Comparison of ENCODE assay signal across 8 cellular contexts in genomic region chr5:114361724-114362196, GRCh38. TPM values are rescaled to one million over a fixed set of nuclear protein-coding genes. Genes with fewer than 3 reads are reported as not detected.
DNase-seq lines count a peak whose midpoint lies in the region; ATAC-seq, FAIRE-seq and TF ChIP-seq lines count a peak whose summit lies in the region.

Gene KCNN2, plus strand, starts transcription at chr5:114362070. Its CDS starts 70 bp downstream, at chr5:114362140.

- no peak for DNase-seq in activated naive CD4-positive, alpha-beta T cell treated with anti-CD3 and anti-CD28 coated beads, Interleukin-2, amount 10 ng/mL, durations not matched to agents 7 days and 5 days
- DNase-seq in activated naive CD4-positive, alpha-beta T cell (lab: John Stamatoyannopoulos, UW) = no peak
- peak; percentile 93 for DNase-seq in NCI-H69 (lab: John Stamatoyannopoulos, UW)
- peak; percentile 39 for DNase-seq in bronchial epithelial cell (ENCODE audit: low read depth)
- DNase-seq in inferior parietal cortex (ENCODE audit: extremely low spot score) = peak; percentile 83
- peak; percentile 3 for DNase-seq in small intestine
- DNase-seq in activated effector memory CD4-positive, alpha-beta T cell treated with anti-CD3 and anti-CD28 coated beads, Interleukin-2, amount 50 U/mL, for 16 hours = no peak

- peaks cover 46% of the 10 kb centered on the region for H3K27me3 Mint-ChIP-seq in activated naive CD4-positive, alpha-beta T cell treated with anti-CD3 and anti-CD28 coated beads, Interleukin-2, amount 10 ng/mL, durations not matched to agents 7 days and 5 days

- no peak for FAIRE-seq in bronchial epithelial cell (lab: Jason Lieb, UNC)
- FAIRE-seq in small intestine (lab: Jason Lieb, UNC) = no peak

- no peak within 1 kb of the TSS for H3K27ac Mint-ChIP-seq in activated naive CD4-positive, alpha-beta T cell treated with anti-CD3 and anti-CD28 coated beads, Interleukin-2, amount 10 ng/mL, durations not matched to agents 7 days and 5 days

- peaks cover 4% of the 10 kb centered on the region for H3K4me1 Mint-ChIP-seq in activated naive CD4-positive, alpha-beta T cell treated with anti-CD3 and anti-CD28 coated beads, Interleukin-2, amount 10 ng/mL, durations not matched to agents 7 days and 5 days

- TF ChIP-seq CTCF in bronchial epithelial cell (IDR thresholded peaks at IDR 0.05; ENCODE audit: insufficient read depth, low read length, severe bottlenecking) = no peak

- H3K4me3 Mint-ChIP-seq in activated naive CD4-positive, alpha-beta T cell treated with anti-CD3 and anti-CD28 coated beads, Interleukin-2, amount 10 ng/mL, durations not matched to agents 7 days and 5 days = peak within 1 kb of the TSS; percentile 38

- peak; percentile 62 for ATAC-seq in HG03108 (IDR thresholded peaks at IDR 0.05; ENCODE audit: unreplicated experiment)

- peak within 1 kb of the TSS in 1 of 2 donors; percentile 10 for H3K27ac ChIP-seq in small intestine (ENCODE audit: low read depth in 1 of 2, low read length in 1 of 2)

- peaks cover 24% of the 10 kb centered on the region for H3K27me3 ChIP-seq in bronchial epithelial cell (ENCODE audit: control insufficient read depth, insufficient read depth, low read length)
- peaks cover 24 to 26% of the 10 kb centered on the region in 2 donors for H3K27me3 ChIP-seq in small intestine (ENCODE audit: control insufficient read depth in 2 of 2, insufficient read depth in 2 of 2, low read length in 2 of 2)

- H3K4me3 ChIP-seq in bronchial epithelial cell (ENCODE audit: low read depth, low read length) = peak within 1 kb of the TSS; percentile 21
- peak within 1 kb of the TSS; percentile 14 to 22 for H3K4me3 ChIP-seq in small intestine (ENCODE audit: low read depth in 1 of 2, low read length in 2 of 2)

- H3K36me3 Mint-ChIP-seq in activated naive CD4-positive, alpha-beta T cell treated with anti-CD3 and anti-CD28 coated beads, Interleukin-2, amount 10 ng/mL, durations not matched to agents 7 days and 5 days = no peaks in the 10 kb centered on the region

- H3K9me3 ChIP-seq in small intestine (ENCODE audit: control insufficient read depth, low read depth) = no peaks in the 10 kb centered on the region

- H3K4me1 ChIP-seq in small intestine (ENCODE audit: control insufficient read depth in 2 of 2, insufficient read depth in 1 of 2, low read depth in 1 of 2, low read length in 1 of 2) = no peaks in the 10 kb centered on the region

- no peaks in the 10 kb centered on the region for H3K36me3 ChIP-seq in bronchial epithelial cell (ENCODE audit: control insufficient read depth, insufficient read depth, low read length)
- H3K36me3 ChIP-seq in small intestine (ENCODE audit: control insufficient read depth in 2 of 2, insufficient read depth in 2 of 2, low read length in 2 of 2) = no peaks in the 10 kb centered on the region

- CTCF ChIA-PET in activated naive CD4-positive, alpha-beta T cell treated with anti-CD3 and anti-CD28 coated beads, Interleukin-2, amount 10 ng/mL, durations not matched to agents 7 days and 5 days (lab: Charles Lee) = no interaction called here

- 1 to 7% (median 4%) methylated on average over 29 to 33 of the region's 33 CpGs for WGBS in small intestine, 3 donors

- no peaks in the 10 kb centered on the region for H3K9me3 Mint-ChIP-seq in activated naive CD4-positive, alpha-beta T cell treated with anti-CD3 and anti-CD28 coated beads, Interleukin-2, amount 10 ng/mL, durations not matched to agents 7 days and 5 days

RNA-seq across cellular contexts. Expression of gene KCNN2, which starts in this region (rescaled TPM):
- not detected in 2 replicates for total RNA-seq in bronchial epithelial cell
- under 1 TPM in 1 of 3 donors, not detected in 2; 0.18 TPM for polyA plus RNA-seq in small intestine

Comparison
In these comparisons a context has a peak if more than half of its experiments do, and no peak if none do; other contexts are left out.
1. Peak in DNase-seq and H3K4me3 ChIP-seq in bronchial epithelial cell; RNA of the gene not detected or under 1 TPM.
2. Peak in DNase-seq and H3K4me3 ChIP-seq in small intestine; RNA of the gene not detected or under 1 TPM.
3. DNase-seq: peak in NCI-H69 (single experiment) and inferior parietal cortex (single experiment); none in activated naive CD4-positive, alpha-beta T cell treated with anti-CD3 and anti-CD28 coated beads, Interleukin-2, amount 10 ng/mL, durations not matched to agents 7 days and 5 days (single experiment), activated naive CD4-positive, alpha-beta T cell (0 of 4) and activated effector memory CD4-positive, alpha-beta T cell treated with anti-CD3 and anti-CD28 coated beads, Interleukin-2, amount 50 U/mL, for 16 hours (single experiment).